ENCODE assay signal across 1 cellular context in genomic region chr11:111601979-111602864, GRCh38.
TF ChIP-seq lines count a peak whose summit lies in the region.

SIK2 (plus strand) TSS chr11:111602449; CDS start chr11:111602564, 115 bp downstream.

TF ChIP-seq in WTC11, 78 proteins besides CTCF, POLR2A, EP300 and RAD21 (continued from another document and continues in another):
- TF ChIP-seq USF1 (CRISPR knock-in tag; IDR thresholded peaks at IDR 0.05) = no peak
- no peak for TF ChIP-seq SOX15 (CRISPR knock-in tag; IDR thresholded peaks at IDR 0.05)
- TF ChIP-seq TEAD4 (CRISPR knock-in tag; IDR thresholded peaks at IDR 0.05) = no peak
- TF ChIP-seq FOXK1 (CRISPR knock-in tag; IDR thresholded peaks at IDR 0.05) = peak; percentile 22; the same call in 1 of the 2 replicates
- TF ChIP-seq GRHL2 (CRISPR knock-in tag; IDR thresholded peaks at IDR 0.05; ENCODE audit: insufficient replicate concordance, severe bottlenecking) = no peak
- TF ChIP-seq OVOL2 (CRISPR knock-in tag; IDR thresholded peaks at IDR 0.05; ENCODE audit: borderline replicate concordance) = no peak
- TF ChIP-seq E2F4 (CRISPR knock-in tag; IDR thresholded peaks at IDR 0.05; ENCODE audit: borderline replicate concordance, low read depth) = no peak
- TF ChIP-seq PREB (CRISPR knock-in tag; IDR thresholded peaks at IDR 0.05; ENCODE audit: borderline replicate concordance) = no peak
- TF ChIP-seq USF2 (CRISPR knock-in tag; IDR thresholded peaks at IDR 0.05) = no peak
- no peak; the same call in 1 of the 2 replicates for TF ChIP-seq NFE2L1 (CRISPR knock-in tag; IDR thresholded peaks at IDR 0.05)
- TF ChIP-seq SMAD3 (CRISPR knock-in tag; IDR thresholded peaks at IDR 0.05; ENCODE audit: borderline replicate concordance) = peak; percentile 47; the same call in 1 of the 2 replicates
- TF ChIP-seq ZNF396 (CRISPR knock-in tag; IDR thresholded peaks at IDR 0.05; ENCODE audit: borderline replicate concordance) = no peak
- TF ChIP-seq ATF1 (CRISPR knock-in tag; IDR thresholded peaks at IDR 0.05) = no peak
- TF ChIP-seq EMX1 (CRISPR knock-in tag; IDR thresholded peaks at IDR 0.05) = no peak
- TF ChIP-seq ELF4 (CRISPR knock-in tag; IDR thresholded peaks at IDR 0.05; ENCODE audit: low read depth) = no peak
- TF ChIP-seq FOXP1 (CRISPR knock-in tag; IDR thresholded peaks at IDR 0.05; ENCODE audit: borderline replicate concordance) = no peak
- no peak for TF ChIP-seq SMAD4 (CRISPR knock-in tag; IDR thresholded peaks at IDR 0.05)
- TF ChIP-seq IRF1 (CRISPR knock-in tag; IDR thresholded peaks at IDR 0.05) = no peak
- TF ChIP-seq ZNF121 (CRISPR knock-in tag; IDR thresholded peaks at IDR 0.05) = no peak
- no peak for TF ChIP-seq ZSCAN18 (CRISPR knock-in tag; IDR thresholded peaks at IDR 0.05)
- no peak for TF ChIP-seq FOXJ3 (CRISPR knock-in tag; IDR thresholded peaks at IDR 0.05; ENCODE audit: borderline replicate concordance)
- TF ChIP-seq CDX4 (CRISPR knock-in tag; IDR thresholded peaks at IDR 0.05; ENCODE audit: borderline replicate concordance) = no peak
- peak; percentile 96 for TF ChIP-seq E2F5 (CRISPR knock-in tag; IDR thresholded peaks at IDR 0.05)
- peak; percentile 78; the same call in 1 of the 2 replicates for TF ChIP-seq TEAD1 (CRISPR knock-in tag; IDR thresholded peaks at IDR 0.05)
- peak; percentile 84 for TF ChIP-seq SP1 (CRISPR knock-in tag; conservative IDR thresholded peaks at IDR 0.05)
- no peak for TF ChIP-seq JUN (CRISPR knock-in tag; IDR thresholded peaks at IDR 0.05)
- no peak for TF ChIP-seq ZMAT4 (CRISPR knock-in tag; IDR thresholded peaks at IDR 0.05)
- TF ChIP-seq IRF2 (CRISPR knock-in tag; IDR thresholded peaks at IDR 0.05; ENCODE audit: borderline replicate concordance, low read depth) = no peak
- no peak for TF ChIP-seq ZBTB43 (CRISPR knock-in tag; IDR thresholded peaks at IDR 0.05)
- no peak for TF ChIP-seq ATF3 (CRISPR knock-in tag; conservative IDR thresholded peaks at IDR 0.05)
- no peak for TF ChIP-seq RORB (CRISPR knock-in tag; IDR thresholded peaks at IDR 0.05)
- no peak for TF ChIP-seq JAZF1 (CRISPR knock-in tag; IDR thresholded peaks at IDR 0.05)
- TF ChIP-seq ETV6 (CRISPR knock-in tag; IDR thresholded peaks at IDR 0.05) = 0 out of 2 replicates have a peak, but pooled peaks have one; percentile 22
- TF ChIP-seq ESRRA (CRISPR knock-in tag; IDR thresholded peaks at IDR 0.05; ENCODE audit: borderline replicate concordance) = no peak
- no peak; the same call in 1 of the 2 replicates for TF ChIP-seq KAT7 (CRISPR knock-in tag; IDR thresholded peaks at IDR 0.05; ENCODE audit: borderline replicate concordance)
- no peak for TF ChIP-seq ERG (CRISPR knock-in tag; IDR thresholded peaks at IDR 0.05)
- no peak for TF ChIP-seq ATF2 (CRISPR knock-in tag; IDR thresholded peaks at IDR 0.05; ENCODE audit: borderline replicate concordance, low read depth)
- no peak for TF ChIP-seq ZNF425 (CRISPR knock-in tag; conservative IDR thresholded peaks at IDR 0.05)
- TF ChIP-seq AR (CRISPR knock-in tag; IDR thresholded peaks at IDR 0.05) = no peak
- no peak for TF ChIP-seq NFYB (CRISPR knock-in tag; conservative IDR thresholded peaks at IDR 0.05; ENCODE audit: low read depth)
